In the genomic region with DNA sequence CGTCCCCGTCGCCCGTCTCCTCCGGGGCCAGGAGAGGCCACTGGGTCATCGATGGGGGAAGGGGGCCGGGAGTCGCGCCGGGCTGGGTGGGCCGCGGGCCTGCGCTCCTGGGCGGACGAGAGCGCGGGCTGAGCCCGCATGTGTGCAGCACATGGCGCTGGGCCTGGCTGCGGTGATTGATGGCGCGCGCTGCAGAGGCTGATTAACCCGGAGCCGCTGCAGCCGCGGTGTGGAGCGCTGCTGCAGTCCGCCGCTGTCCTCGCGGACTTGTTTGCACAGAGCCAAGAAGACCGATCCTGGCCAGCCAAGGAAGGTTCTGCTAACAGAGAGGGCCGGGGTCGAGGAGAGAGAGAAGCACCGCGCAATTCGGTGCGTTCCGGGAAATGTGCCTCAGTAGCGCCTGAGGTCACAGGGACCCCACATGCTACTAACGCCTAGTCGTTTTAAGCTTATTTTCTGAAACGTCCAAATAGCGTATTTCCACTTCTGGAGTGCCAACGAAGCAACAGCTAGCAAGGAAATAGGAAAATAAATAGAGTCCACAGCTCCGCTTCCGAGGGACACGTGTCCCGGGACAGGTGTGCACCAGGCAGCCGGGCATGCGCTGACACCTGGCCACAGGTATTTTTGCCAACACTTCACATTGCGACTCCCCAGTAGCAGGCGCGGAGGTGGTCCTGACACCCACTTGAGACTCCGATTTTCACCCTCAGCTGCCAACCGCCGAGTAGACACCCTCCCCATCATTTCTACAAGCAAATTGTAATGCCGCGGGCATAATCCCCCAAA, we compare ENCODE assay signal across 9 cellular contexts. TPM values are rescaled to one million over a fixed set of nuclear protein-coding genes. Genes with fewer than 3 reads are reported as not detected.
A peak's percentile ranks its signal among the peaks of the same experiment; 100 is the strongest.
DNase-seq lines count a peak whose midpoint lies in the region; ATAC-seq, FAIRE-seq and TF ChIP-seq lines count a peak whose summit lies in the region.
"Had no signal": no experiment of that assay in that cellular context is flagged by ENCODE, and none has a peak within 500 bp of the region (broad histone marks: within the 10 kb centered on the region; RNA-seq: fewer than 3 reads in every experiment).

No MANE protein-coding gene starts in this region.

- H3K4me2 ChIP-seq in HepG2 (ENCODE audit: low read depth, low read length) = no peak overlapping the region

- in situ Hi-C loops in HepG2 (cut with HindIII; ENCODE audit: extremely low pct_ligation_motif_present, low pct_unique_long_range_greater_than_20kb) (no loop called here), ACHN (cut with HindIII; ENCODE audit: low pct_ligation_motif_present, low pct_unique_long_range_greater_than_20kb, low sequenced_read_pairs) (no loop called here)

- H3K79me2 ChIP-seq in HepG2 (ENCODE audit: insufficient read depth, low read length) = peaks cover 13% of the 10 kb centered on the region

- intact Hi-C loops in breast epithelium (cut with DNase I; ENCODE audit: low total_unique reads) (no loop called here), MCF 10A (cut with micrococcal nuclease) (no loop called here), body of pancreas (cut with DNase I) (loop anchor here (10.0 kb wide), 1 partner anchor 131 kb away; a partner anchor contains a TSS), HepG2 (cut with micrococcal nuclease; ENCODE audit: unreplicated experiment) (no loop called here)

- no peak for TF ChIP-seq RAD21 in HepG2 (CRISPR knock-in tag; IDR thresholded peaks at IDR 0.05)

- H3K27me3 ChIP-seq in breast epithelium = peaks cover 8 to 100% of the 10 kb centered on the region in 2 donors
- no peaks in the 10 kb centered on the region for H3K27me3 ChIP-seq in body of pancreas
- peaks cover under 1 to 25% of the 10 kb centered on the region in 2 experiments; a peak in 4 of 5 replicates for H3K27me3 ChIP-seq in HepG2 (ENCODE audit: control insufficient read depth in 1 of 2, insufficient read depth in 2 of 2, low read length in 2 of 2)

- DNase-seq in breast epithelium (ENCODE audit: low spot score in 2 of 2) (no peak), MCF 10A (ENCODE audit: unreplicated experiment) (no peak), body of pancreas (peak in 3 of 4 donors; percentile 34 to 53 (median 37)), HepG2 (ENCODE audit: low spot score) (no peak), stromal cell of bone marrow (ENCODE audit: low read depth) (peak; percentile 7), ACHN (no peak)
- DNase-seq: NCI-H345 had no signal

- WGBS in body of pancreas, 2 donors = 46 to 65% methylated on average over 37 to 60 of the region's 60 CpGs
- WGBS in HepG2 (ENCODE audit: low lambda C conversion rate) = 80% methylated on average over 45 of the region's 60 CpGs

- no peak for TF ChIP-seq POLR2A in breast epithelium (IDR thresholded peaks at IDR 0.05)
- peak in 1 of 3 donors; percentile 9 for TF ChIP-seq POLR2A in body of pancreas (IDR thresholded peaks at IDR 0.05)
- no peak for TF ChIP-seq POLR2A in HepG2 (IDR thresholded peaks at IDR 0.05; ENCODE audit: insufficient read depth in 1 of 2, low read depth in 2 of 2, low read length in 2 of 2)

- H3K9me3 ChIP-seq in breast epithelium (no peaks in the 10 kb centered on the region), body of pancreas (no peaks in the 10 kb centered on the region), HepG2 (ENCODE audit: low read length) (no peaks in the 10 kb centered on the region)

- H3K4me1 Mint-ChIP-seq in MCF 10A (ENCODE audit: insufficient read depth, unreplicated experiment) = peaks cover 6% of the 10 kb centered on the region

- no peak overlapping the region for H3K27ac Mint-ChIP-seq in MCF 10A (ENCODE audit: low read depth, unreplicated experiment)

- no peak for FAIRE-seq in HepG2 (lab: Jason Lieb, UNC)

- no peak overlapping the region for H2AFZ ChIP-seq in HepG2 (ENCODE audit: low read length)

- H3K9me3 Mint-ChIP-seq in MCF 10A (ENCODE audit: unreplicated experiment) = no peaks in the 10 kb centered on the region

- H3K36me3 ChIP-seq in breast epithelium = no peaks in the 10 kb centered on the region
- no peaks in the 10 kb centered on the region for H3K36me3 ChIP-seq in body of pancreas (replicated peaks in 1 of 2; ENCODE audit: insufficient read depth in 1 of 2, low read depth in 2 of 2)
- H3K36me3 ChIP-seq in HepG2 (replicated peaks in 1 of 2; ENCODE audit: control insufficient read depth in 1 of 2, insufficient read depth in 2 of 2, low read length in 2 of 2) = peaks cover 0 to 6% of the 10 kb centered on the region in 2 experiments; a peak in 1 of 5 replicates

- H3K4me3 ChIP-seq in breast epithelium (peak overlapping the region in 2 of 3 donors; percentile 17 to 52), body of pancreas (no peak overlapping the region), HepG2 (replicated peaks in 1 of 3; ENCODE audit: insufficient read depth in 1 of 3, low read depth in 2 of 3, low read length in 3 of 3) (no peak overlapping the region)

- H3K4me1 ChIP-seq in breast epithelium (peaks cover 5 to 19% of the 10 kb centered on the region in 2 donors), body of pancreas (peaks cover 32% of the 10 kb centered on the region), HepG2 (ENCODE audit: insufficient read depth, low read length) (peaks cover 34% of the 10 kb centered on the region)

- TF ChIP-seq CTCF in breast epithelium (IDR thresholded peaks at IDR 0.05) (no peak), MCF 10A (IDR thresholded peaks at IDR 0.05; ENCODE audit: unreplicated experiment) (no peak), body of pancreas (IDR thresholded peaks at IDR 0.05) (no peak), HepG2 (CRISPR knock-in tag; IDR thresholded peaks at IDR 0.05) (no peak)

- no peak overlapping the region for H3K9ac ChIP-seq in HepG2 (ENCODE audit: insufficient read depth, low read depth, low read length)

- H3K27ac ChIP-seq in breast epithelium (no peak overlapping the region), body of pancreas (peak overlapping the region in 3 of 4 donors; percentile 72 to 94 (median 83)), HepG2 (ENCODE audit: extremely low read length, insufficient read depth, low read length) (no peak overlapping the region)

- ATAC-seq in body of pancreas (no peak), HepG2 (no peak), GM19397 (IDR thresholded peaks at IDR 0.05; ENCODE audit: unreplicated experiment) (no peak), GM21723 (IDR thresholded peaks at IDR 0.05; ENCODE audit: unreplicated experiment) (no peak)

- no peaks in the 10 kb centered on the region for H3K27me3 Mint-ChIP-seq in MCF 10A (ENCODE audit: insufficient read depth, unreplicated experiment)

- POLR2A ChIA-PET in MCF 10A (lab: Yijun Ruan, JAX) = no interaction called here
- POLR2A ChIA-PET in HepG2 (lab: Yijun Ruan, JAX) = no interaction called here

- no peaks in the 10 kb centered on the region for H3K36me3 Mint-ChIP-seq in MCF 10A (ENCODE audit: insufficient read depth, unreplicated experiment)

- BruUV-seq in MCF 10A (replicated peaks; lab: Mats Ljungman, UMichigan) = no TSS peak
- BruUV-seq in HepG2 (replicated peaks; lab: Mats Ljungman, UMichigan) = no TSS peak

- no peak overlapping the region for H3K4me3 Mint-ChIP-seq in MCF 10A (ENCODE audit: unreplicated experiment)

- CTCF ChIA-PET in MCF 10A (lab: Yijun Ruan, JAX) (interaction anchor here (0.6 kb wide), 1 partner anchor 64 kb away, joined by 3 read pairs; no protein-coding TSS in a partner anchor), HepG2 (lab: Yijun Ruan, JAX; ENCODE audit: low intra/inter-chr PET ratio, low total read pairs) (no interaction called here)

- TF ChIP-seq EP300 in HepG2 (IDR thresholded peaks at IDR 0.05; ENCODE audit: low read depth in 2 of 2, low read length in 2 of 2) (no peak), HepG2 (CRISPR knock-in tag; IDR thresholded peaks at IDR 0.05; ENCODE audit: borderline replicate concordance) (no peak)

- H4K20me1 ChIP-seq in HepG2 (ENCODE audit: insufficient read depth, low read length) = peaks cover 6% of the 10 kb centered on the region

RNA-seq across cellular contexts. Expression of a gene that starts 6.2 kb away (rescaled TPM):
- total RNA-seq in breast epithelium = under 1 TPM in 2 of 3 donors, not detected in 1; 0.15 to 0.33 TPM
- total RNA-seq in MCF 10A (2022) = 0.42 and 0.47 TPM in 2 replicates
- total RNA-seq in body of pancreas = 10 to 100 TPM; 14.3 to 39.6 TPM
- 3.6 and 6.1 TPM in 2 replicates for total RNA-seq in HepG2 (2016; rRNA removed; fragmentation: Illumina TruSeq; extraction: Trizol)
- total RNA-seq in HepG2 (2016; cell fraction: cytosol; rRNA removed; fragmentation: Illumina TruSeq; extraction: Trizol; ENCODE audit: low read depth) = 2.4 and 2.5 TPM in 2 replicates
- 3.4 and 9.7 TPM in 2 replicates for total RNA-seq in HepG2 (2016; cell fraction: insoluble cytoplasmic fraction; rRNA removed; fragmentation: Illumina TruSeq; extraction: Trizol)
- total RNA-seq in HepG2 (2016; cell fraction: membrane; rRNA removed; fragmentation: Illumina TruSeq; extraction: Trizol) = 4.5 and 5.6 TPM in 2 replicates
- 6.7 and 7.4 TPM in 2 replicates for total RNA-seq in HepG2 (2016; cell fraction: nucleus; rRNA removed; fragmentation: Illumina TruSeq; extraction: Trizol)
- polyA plus RNA-seq in HepG2 (2011; rRNA removed) = 0.91 and 0.94 TPM in 2 replicates
- 0.37 and 1.0 TPM in 2 replicates for polyA plus RNA-seq in HepG2 (2011; cell fraction: cytosol; rRNA removed)
- 3.8 and 4.5 TPM in 2 replicates for polyA plus RNA-seq in HepG2 (2011; cell fraction: nucleus; rRNA removed)
- 1.7 and 2.4 TPM in 2 replicates for polyA plus RNA-seq in HepG2 (2012)
- polyA plus RNA-seq in HepG2 (2016; cell fraction: cytosol; fragmentation: Illumina TruSeq; extraction: Trizol; ENCODE audit: low read depth) = 2.2 and 3.2 TPM in 2 replicates
- 6.3 and 6.7 TPM in 2 replicates for polyA plus RNA-seq in HepG2 (2016; cell fraction: insoluble cytoplasmic fraction; fragmentation: Illumina TruSeq; extraction: Trizol; ENCODE audit: low read depth)
- 4.5 and 4.8 TPM in 2 replicates for polyA plus RNA-seq in HepG2 (2016; cell fraction: membrane; fragmentation: Illumina TruSeq; extraction: Trizol; ENCODE audit: low read depth)
- 16.6 TPM in 2 replicates for polyA plus RNA-seq in HepG2 (2016; cell fraction: nucleus; fragmentation: Illumina TruSeq; extraction: Trizol; ENCODE audit: insufficient read depth, low read depth)
- polyA minus RNA-seq in HepG2 (2011; rRNA and poly(A)+ RNA removed; ENCODE audit: low replicate concordance) = 0.98 and 1.5 TPM in 2 replicates
- polyA minus RNA-seq in HepG2 (2011; cell fraction: cytosol; rRNA and poly(A)+ RNA removed) = 0.89 and 1.6 TPM in 2 replicates
- polyA minus RNA-seq in HepG2 (2011; cell fraction: nucleus; rRNA and poly(A)+ RNA removed) = 3.2 and 7.9 TPM in 2 replicates

RNA-seq across cellular contexts. Expression of a gene that starts 54.7 kb away (rescaled TPM):
- total RNA-seq in breast epithelium (10 to 100 TPM; 17.1 to 31.5 (median 25.2) TPM), MCF 10A (2022) (25.9 and 34.1 TPM in 2 replicates), body of pancreas (10 to 100 TPM; 23.1 to 28.0 TPM), HepG2 (2016; rRNA removed; fragmentation: Illumina TruSeq; extraction: Trizol) (17.3 and 26.2 TPM in 2 replicates)
- total RNA-seq in HepG2 (2016; cell fraction: cytosol; rRNA removed; fragmentation: Illumina TruSeq; extraction: Trizol; ENCODE audit: low read depth) = 19.4 and 19.6 TPM in 2 replicates
- total RNA-seq in HepG2 (2016; cell fraction: insoluble cytoplasmic fraction; rRNA removed; fragmentation: Illumina TruSeq; extraction: Trizol) = 17.8 and 29.8 TPM in 2 replicates
- 9.5 and 9.7 TPM in 2 replicates for total RNA-seq in HepG2 (2016; cell fraction: membrane; rRNA removed; fragmentation: Illumina TruSeq; extraction: Trizol)
- 38.8 and 47.6 TPM in 2 replicates for total RNA-seq in HepG2 (2016; cell fraction: nucleus; rRNA removed; fragmentation: Illumina TruSeq; extraction: Trizol)
- 14.0 and 14.2 TPM in 2 replicates for polyA plus RNA-seq in HepG2 (2011; rRNA removed)
- polyA plus RNA-seq in HepG2 (2011; cell fraction: cytosol; rRNA removed) = 3.9 and 4.6 TPM in 2 replicates
- 31.2 and 37.8 TPM in 2 replicates for polyA plus RNA-seq in HepG2 (2011; cell fraction: nucleus; rRNA removed)
- 12.8 and 13.3 TPM in 2 replicates for polyA plus RNA-seq in HepG2 (2012)
- 0.77 and 1.1 TPM in 2 replicates for polyA plus RNA-seq in HepG2 (2016; cell fraction: cytosol; fragmentation: Illumina TruSeq; extraction: Trizol; ENCODE audit: low read depth)
- polyA plus RNA-seq in HepG2 (2016; cell fraction: insoluble cytoplasmic fraction; fragmentation: Illumina TruSeq; extraction: Trizol; ENCODE audit: low read depth) = 13.4 and 13.7 TPM in 2 replicates
- polyA plus RNA-seq in HepG2 (2016; cell fraction: membrane; fragmentation: Illumina TruSeq; extraction: Trizol; ENCODE audit: low read depth) = 2.3 and 2.8 TPM in 2 replicates
- 57.7 and 61.6 TPM in 2 replicates for polyA plus RNA-seq in HepG2 (2016; cell fraction: nucleus; fragmentation: Illumina TruSeq; extraction: Trizol; ENCODE audit: insufficient read depth, low read depth)
- polyA minus RNA-seq in HepG2 (2011; rRNA and poly(A)+ RNA removed; ENCODE audit: low replicate concordance) = 25.8 and 45.7 TPM in 2 replicates
- 5.3 and 6.9 TPM in 2 replicates for polyA minus RNA-seq in HepG2 (2011; cell fraction: cytosol; rRNA and poly(A)+ RNA removed)
- 44.3 and 51.8 TPM in 2 replicates for polyA minus RNA-seq in HepG2 (2011; cell fraction: nucleus; rRNA and poly(A)+ RNA removed)

Comparison
In these comparisons a context has a peak if more than half of its experiments do, and no peak if none do; other contexts are left out.
1. DNase-seq: peak in body of pancreas (3 of 4) and stromal cell of bone marrow (single experiment); none in breast epithelium (0 of 2), MCF 10A (single experiment), HepG2 (single experiment) and ACHN (single experiment).
2. H3K27ac ChIP-seq: peak in body of pancreas (3 of 4); none in breast epithelium (0 of 2) and HepG2 (single experiment).
3. H3K4me3 ChIP-seq: peak in breast epithelium (2 of 3); none in body of pancreas (0 of 2) and HepG2 (0 of 3).